8 cellular contexts compared by ENCODE assay signal in the genomic region with DNA sequence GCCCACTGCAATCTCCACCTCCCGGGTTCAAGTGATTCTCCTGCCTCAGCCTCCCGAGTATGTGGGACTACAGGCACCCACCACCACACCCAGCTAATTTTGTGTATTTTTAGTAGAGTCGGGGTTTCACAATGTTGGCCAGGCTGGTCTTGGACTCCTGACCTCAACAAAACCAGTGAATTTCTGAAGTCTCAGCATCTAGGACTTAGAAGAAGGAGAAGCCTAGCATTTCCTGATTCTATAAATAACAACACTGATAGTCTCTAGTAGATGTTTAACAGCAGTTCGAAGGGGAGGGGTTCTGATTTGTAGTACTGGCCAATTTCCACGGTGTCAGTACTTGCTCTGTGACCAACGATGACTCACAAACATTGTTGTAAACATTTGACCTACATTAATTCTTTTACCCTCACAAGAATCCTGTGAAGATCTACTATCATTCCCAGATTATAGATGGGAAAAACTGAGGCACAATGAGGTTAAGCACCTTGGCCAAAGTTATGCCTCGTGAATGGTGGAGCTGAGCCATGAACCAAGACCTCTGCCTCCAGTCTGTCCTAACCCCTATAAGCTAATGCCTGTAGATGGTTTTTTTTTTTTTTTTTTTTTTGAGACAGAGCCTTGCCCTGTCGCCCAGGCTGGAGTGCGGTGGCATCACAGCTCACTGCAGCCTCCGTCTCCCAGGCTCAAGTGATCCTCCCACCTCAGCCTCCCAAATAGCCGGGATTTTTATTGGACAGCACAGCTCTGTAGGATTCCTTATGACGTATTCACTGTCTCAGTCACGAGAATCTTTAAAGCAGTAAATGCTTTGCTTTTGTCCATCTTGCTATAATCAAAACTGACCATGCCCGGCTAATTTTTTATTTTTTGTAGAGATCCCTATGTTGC. TPM values are rescaled to one million over a fixed set of nuclear protein-coding genes. Genes with fewer than 3 reads are reported as not detected.
DNase-seq lines count a peak whose midpoint lies in the region; ATAC-seq and TF ChIP-seq lines count a peak whose summit lies in the region.

No MANE protein-coding gene starts in this region.

- no peak overlapping the region for H3K18ac ChIP-seq in mesendoderm (ENCODE audit: low read length)

- ATAC-seq in activated CD4-positive, alpha-beta T cell treated with anti-CD3 and anti-CD28 coated beads for 36 hours: peak; percentile 20
- no peak for ATAC-seq in HG02610 (IDR thresholded peaks at IDR 0.05; ENCODE audit: unreplicated experiment)

- H3K79me1 ChIP-seq in mesendoderm (ENCODE audit: low read length): no peaks in the 10 kb centered on the region

- H2AK5ac ChIP-seq in mesendoderm (ENCODE audit: low read length): no peak overlapping the region

- no peak for TF ChIP-seq POLR2A in spleen (IDR thresholded peaks at IDR 0.05)

- no peak overlapping the region for H2BK15ac ChIP-seq in mesendoderm (replicated peaks; ENCODE audit: low read depth)

- CTCF ChIA-PET in activated CD4-positive, alpha-beta T cell treated with anti-CD3 and anti-CD28 coated beads for 36 hours (lab: Charles Lee): interaction anchor here (1.6 kb wide), 1 partner anchor 9 kb away, joined by 4 read pairs; no protein-coding TSS in a partner anchor
- CTCF ChIA-PET in activated CD4-positive, alpha-beta memory T cell treated with anti-CD3 and anti-CD28 coated beads for 36 hours (lab: Charles Lee): interaction anchor here (0.5 to 3.5 kb wide), 5 partner anchors 9 to 80 kb away, joined by 3 to 17 read pairs (median 4); no protein-coding TSS in a partner anchor

- H3K36me3 Mint-ChIP-seq in activated CD4-positive, alpha-beta T cell treated with anti-CD3 and anti-CD28 coated beads for 36 hours (ENCODE audit: low read depth): peaks cover 21% of the 10 kb centered on the region
- peaks cover 18% of the 10 kb centered on the region for H3K36me3 Mint-ChIP-seq in activated CD4-positive, alpha-beta memory T cell treated with anti-CD3 and anti-CD28 coated beads for 36 hours

- 62 to 70% (median 64%) methylated on average over 14 of the region's 14 CpGs for WGBS in spleen, 5 donors
- no CpG with 5 or more reads among the region's 14 CpGs for WGBS in mesendoderm (ENCODE audit: extremely low coverage, insufficient coverage, low lambda C conversion rate)

- intact Hi-C loops in activated CD4-positive, alpha-beta T cell treated with anti-CD3 and anti-CD28 coated beads for 36 hours (cut with DNase I, micrococcal nuclease): loop anchor here (2.0 to 5.0 kb wide), 5 partner anchors 88 to 528 kb away; partner anchors contain the start of genes OASL (in 2 of the 2), C12orf43 (in 1 of the 2) and MLEC (in 1 of the 2)
- intact Hi-C loops in activated CD4-positive, alpha-beta memory T cell treated with anti-CD3 and anti-CD28 coated beads for 36 hours (cut with micrococcal nuclease): loop anchor here (1.0 to 10.0 kb wide), 7 partner anchors 8 to 530 kb away; partner anchors contain the start of genes MLEC, OASL and RNF34
- intact Hi-C loops in spleen (cut with DNase I; ENCODE audit: low total_unique reads): no loop called here

- H3K79me2 ChIP-seq in mesendoderm (ENCODE audit: control insufficient read depth, insufficient read depth, low read length): no peaks in the 10 kb centered on the region

- H3K4me1 ChIP-seq in spleen: peaks cover 6 to 70% (median 50%) of the 10 kb centered on the region in 6 donors
- peaks cover 3% of the 10 kb centered on the region for H3K4me1 ChIP-seq in mesendoderm (ENCODE audit: control insufficient read depth, low read depth, low read length)

- POLR2A ChIA-PET in activated CD4-positive, alpha-beta T cell treated with anti-CD3 and anti-CD28 coated beads for 36 hours (lab: Charles Lee): interaction anchor here (1.2 kb wide), 1 partner anchor 33 kb away, joined by 3 read pairs; no protein-coding TSS in a partner anchor
- POLR2A ChIA-PET in activated CD4-positive, alpha-beta memory T cell treated with anti-CD3 and anti-CD28 coated beads for 36 hours (lab: Charles Lee): interaction anchor here (0.6 to 2.9 kb wide), 7 partner anchors 9 to 330 kb away, joined by 3 to 17 read pairs (median 4); no protein-coding TSS in a partner anchor

- no peaks in the 10 kb centered on the region for H3K9me3 Mint-ChIP-seq in activated CD4-positive, alpha-beta T cell treated with anti-CD3 and anti-CD28 coated beads for 36 hours (ENCODE audit: low read depth)
- no peaks in the 10 kb centered on the region for H3K9me3 Mint-ChIP-seq in activated CD4-positive, alpha-beta memory T cell treated with anti-CD3 and anti-CD28 coated beads for 36 hours

- TF ChIP-seq CTCF in spleen (IDR thresholded peaks at IDR 0.05 in 8 of 11, conservative IDR thresholded peaks at IDR 0.05 in 3 of 11): no peak

- no peak overlapping the region for H4K8ac ChIP-seq in mesendoderm (ENCODE audit: low read depth, low read length)

- H2BK5ac ChIP-seq in mesendoderm (ENCODE audit: low read length): no peak overlapping the region

- H3K4me3 ChIP-seq in spleen (no peak overlapping the region), mesendoderm (ENCODE audit: low read length) (no peak overlapping the region)

- no peak overlapping the region for H3K4ac ChIP-seq in mesendoderm (ENCODE audit: low read depth, low read length)

- H3K27me3 ChIP-seq in spleen (replicated peaks in 1 of 7) (no peaks in the 10 kb centered on the region), mesendoderm (ENCODE audit: insufficient read depth, low read length, poor library complexity) (no peaks in the 10 kb centered on the region)

- H2BK120ac ChIP-seq in mesendoderm (ENCODE audit: low read depth, low read length): no peak overlapping the region

- no peak overlapping the region for H3K56ac ChIP-seq in mesendoderm (ENCODE audit: low read length)

- H3K23ac ChIP-seq in mesendoderm (ENCODE audit: low read length): no peak overlapping the region

- H3K9me3 ChIP-seq in spleen: no peaks in the 10 kb centered on the region

- no peak overlapping the region for H4K5ac ChIP-seq in mesendoderm (ENCODE audit: low read length)

- DNase-seq in activated CD4-positive, alpha-beta T cell treated with anti-CD3 and anti-CD28 coated beads for 36 hours: no peak
- no peak for DNase-seq in activated CD4-positive, alpha-beta T cell treated with anti-CD3 and anti-CD28 coated beads, Interleukin-2, amount 50 U/mL, for 4 hours
- DNase-seq in activated CD4-positive, alpha-beta memory T cell treated with anti-CD3 and anti-CD28 coated beads for 36 hours: peak; percentile 32
- DNase-seq in globus pallidus (ENCODE audit: low spot score): peak; percentile 57
- peak; percentile 28 for DNase-seq in spleen
- DNase-seq in COLO668 (lab: John Stamatoyannopoulos, UW; ENCODE audit: unreplicated experiment): no peak
- DNase-seq in mesendoderm: no peak

- no peak overlapping the region for H3K9ac ChIP-seq in mesendoderm (ENCODE audit: low read length)

- H3K27ac ChIP-seq in spleen: peak overlapping the region in 7 of 8 donors; percentile 64 to 80 (median 75)
- no peak overlapping the region for H3K27ac ChIP-seq in mesendoderm (ENCODE audit: low read depth, low read length)

- H3K36me3 ChIP-seq in spleen: peaks cover 0 to 49% (median 12%) of the 10 kb centered on the region in 6 donors
- no peaks in the 10 kb centered on the region for H3K36me3 ChIP-seq in mesendoderm (ENCODE audit: control insufficient read depth, insufficient read depth, low read length)

- no peaks in the 10 kb centered on the region for H3K27me3 Mint-ChIP-seq in activated CD4-positive, alpha-beta T cell treated with anti-CD3 and anti-CD28 coated beads for 36 hours
- H3K27me3 Mint-ChIP-seq in activated CD4-positive, alpha-beta memory T cell treated with anti-CD3 and anti-CD28 coated beads for 36 hours: no peaks in the 10 kb centered on the region

- peaks cover 39% of the 10 kb centered on the region for H3K4me1 Mint-ChIP-seq in activated CD4-positive, alpha-beta T cell treated with anti-CD3 and anti-CD28 coated beads for 36 hours
- peaks cover 48% of the 10 kb centered on the region for H3K4me1 Mint-ChIP-seq in activated CD4-positive, alpha-beta memory T cell treated with anti-CD3 and anti-CD28 coated beads for 36 hours (ENCODE audit: low read depth)

- H3K4me3 Mint-ChIP-seq in activated CD4-positive, alpha-beta T cell treated with anti-CD3 and anti-CD28 coated beads for 36 hours: peak overlapping the region; percentile 11
- H3K4me3 Mint-ChIP-seq in activated CD4-positive, alpha-beta memory T cell treated with anti-CD3 and anti-CD28 coated beads for 36 hours: peak overlapping the region; percentile 9

- peak overlapping the region; percentile 79 for H3K27ac Mint-ChIP-seq in activated CD4-positive, alpha-beta T cell treated with anti-CD3 and anti-CD28 coated beads for 36 hours
- H3K27ac Mint-ChIP-seq in activated CD4-positive, alpha-beta memory T cell treated with anti-CD3 and anti-CD28 coated beads for 36 hours: peak overlapping the region; percentile 93

- no peak overlapping the region for H3K4me2 ChIP-seq in mesendoderm (ENCODE audit: low read length)

RNA-seq across cellular contexts. Expression of gene P2RX4, which starts 5.2 kb away (rescaled TPM):
- 10 to 100 TPM; 21.2 to 21.6 TPM for total RNA-seq in activated CD4-positive, alpha-beta T cell treated with anti-CD3 and anti-CD28 coated beads for 36 hours
- total RNA-seq in activated CD4-positive, alpha-beta memory T cell treated with anti-CD3 and anti-CD28 coated beads for 36 hours: 10 to 100 TPM; 53.4 to 57.5 TPM
- total RNA-seq in spleen: 10 to 100 TPM; 27.8 to 97.9 (median 35.8) TPM
- 10 to 100 TPM; 12.0 to 21.5 (median 17.8) TPM for polyA plus RNA-seq in spleen
- 6.0 TPM for polyA plus RNA-seq in mesendoderm (2013, experiment 1 of 2)
- 6.6 TPM for polyA plus RNA-seq in mesendoderm (2013, experiment 2 of 2)

Comparison
In these comparisons a context has a peak if more than half of its experiments do, and no peak if none do; other contexts are left out.
1. DNase-seq: peak in activated CD4-positive, alpha-beta memory T cell treated with anti-CD3 and anti-CD28 coated beads for 36 hours (single experiment), globus pallidus (single experiment) and spleen (single experiment); none in activated CD4-positive, alpha-beta T cell treated with anti-CD3 and anti-CD28 coated beads for 36 hours (single experiment), activated CD4-positive, alpha-beta T cell treated with anti-CD3 and anti-CD28 coated beads, Interleukin-2, amount 50 U/mL, for 4 hours (0 of 2), COLO668 (single experiment) and mesendoderm (single experiment).